Comparison of ENCODE assay signal across 8 cellular contexts in the genomic region with DNA sequence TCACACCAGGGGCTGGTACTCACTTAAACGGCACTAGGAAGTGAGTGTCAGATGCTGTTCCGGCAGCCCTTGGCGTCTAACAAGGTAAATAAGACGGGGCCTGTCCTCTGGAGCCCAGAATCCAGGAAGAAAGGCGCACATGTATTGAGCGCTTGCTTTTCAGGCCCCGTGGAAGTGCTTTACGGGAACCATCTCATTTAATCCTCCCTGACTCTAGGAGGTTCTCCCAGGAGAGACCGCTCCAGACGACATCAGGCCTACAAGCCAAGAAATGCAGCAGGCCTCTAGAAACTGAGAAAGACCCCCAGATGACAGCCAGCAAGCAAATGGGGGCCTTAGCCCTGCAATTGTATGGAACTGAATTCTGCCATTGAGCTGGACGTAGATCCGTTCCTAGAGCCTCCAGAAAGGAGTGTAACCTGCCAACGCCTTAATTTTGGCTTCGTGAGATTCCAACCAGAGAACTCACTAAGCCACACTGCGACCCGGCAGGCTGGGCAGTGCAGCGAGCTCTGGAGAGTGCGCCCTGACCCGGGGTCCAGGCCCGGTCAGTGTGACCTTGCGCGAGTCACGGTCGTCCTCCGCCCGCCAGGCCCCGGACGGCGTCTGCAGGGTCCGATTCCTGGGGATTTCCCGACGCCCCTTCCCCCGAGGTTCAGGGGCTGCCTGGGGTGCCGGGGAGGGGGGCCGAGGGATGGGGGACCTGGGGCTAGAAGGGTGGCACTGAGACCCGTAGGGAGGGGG. TPM values are rescaled to one million over a fixed set of nuclear protein-coding genes. Genes with fewer than 3 reads are reported as not detected.
DNase-seq lines count a peak whose midpoint lies in the region; ATAC-seq and TF ChIP-seq lines count a peak whose summit lies in the region.

No MANE protein-coding gene starts in this region.

- H3K36me3 Mint-ChIP-seq in CD4-positive, alpha-beta memory T cell, result peaks cover 0 to 2% of the 10 kb centered on the region in 2 donors
- H3K36me3 Mint-ChIP-seq in IgD-negative memory B cell, result peaks cover 3% of the 10 kb centered on the region

- peak overlapping the region; percentile 45 to 78 (median 65) for H3K4me3 Mint-ChIP-seq in CD4-positive, alpha-beta memory T cell
- H3K4me3 Mint-ChIP-seq in IgD-negative memory B cell, result peak overlapping the region; percentile 73 to 85 (median 77)

- no peaks in the 10 kb centered on the region for H3K9me3 ChIP-seq in CD4-positive, alpha-beta memory T cell (ENCODE audit: control insufficient read depth in 1 of 2, low read length in 2 of 2)
- no peaks in the 10 kb centered on the region for H3K9me3 ChIP-seq in colonic mucosa
- H3K9me3 ChIP-seq in neuronal stem cell (replicated peaks in 1 of 2; ENCODE audit: control insufficient read depth in 2 of 2, insufficient read depth in 1 of 2, low read depth in 1 of 2, low read length in 2 of 2), result no peaks in the 10 kb centered on the region

- peaks cover 14 to 37% of the 10 kb centered on the region in 2 donors for H3K27me3 Mint-ChIP-seq in CD4-positive, alpha-beta memory T cell
- H3K27me3 Mint-ChIP-seq in IgD-negative memory B cell, result peaks cover 7% of the 10 kb centered on the region

- H2AFZ ChIP-seq in neuronal stem cell (ENCODE audit: low read length), result peak overlapping the region; percentile 100

- WGBS in neuronal stem cell (ENCODE audit: extremely low coverage in 2 of 2, insufficient read length in 2 of 2, insufficient replicate concordance in 1 of 2), 2 donors, result no CpG with 5 or more reads among the region's 36 CpGs

- peaks cover 2 to 25% (median 13%) of the 10 kb centered on the region in 4 donors for H3K4me1 Mint-ChIP-seq in CD4-positive, alpha-beta memory T cell
- H3K4me1 Mint-ChIP-seq in IgD-negative memory B cell, result peaks cover 9 to 12% (median 9%) of the 10 kb centered on the region in 3 donors

- no peaks in the 10 kb centered on the region for H3K36me3 ChIP-seq in CD4-positive, alpha-beta memory T cell (ENCODE audit: insufficient read depth, low read length)
- H3K36me3 ChIP-seq in colonic mucosa (no peaks in the 10 kb centered on the region), neuronal stem cell (replicated peaks in 1 of 2; ENCODE audit: control insufficient read depth in 2 of 2, insufficient read depth in 2 of 2, low read length in 2 of 2) (peaks cover 0 to 18% of the 10 kb centered on the region in 2 donors)

- H2BK12ac ChIP-seq in neuronal stem cell (ENCODE audit: low read length), result no peak overlapping the region

- H3K79me1 ChIP-seq in neuronal stem cell (ENCODE audit: low read depth, low read length), result no peaks in the 10 kb centered on the region

- H3K9ac ChIP-seq in colonic mucosa (ENCODE audit: low read depth in 2 of 2, low read length in 2 of 2) (no peak overlapping the region), neuronal stem cell (ENCODE audit: low read depth, low read length, poor library complexity) (no peak overlapping the region)

- DNase-seq in CD4-positive, alpha-beta memory T cell, result no peak
- no peak for DNase-seq in colonic mucosa
- no peak for DNase-seq in neuronal stem cell (ENCODE audit: low spot score)
- no peak for DNase-seq in kidney glomerular epithelial cell (lab: John Stamatoyannopoulos, UW)

- H3K4me1 ChIP-seq in CD4-positive, alpha-beta memory T cell (ENCODE audit: insufficient read depth, low read length), result peaks cover 13% of the 10 kb centered on the region
- peaks cover 8% of the 10 kb centered on the region for H3K4me1 ChIP-seq in colonic mucosa
- H3K4me1 ChIP-seq in neuronal stem cell (ENCODE audit: control insufficient read depth in 2 of 2, insufficient read depth in 1 of 2, low read depth in 1 of 2, low read length in 2 of 2), result peaks cover 0 to 6% of the 10 kb centered on the region in 2 donors

- H3K23ac ChIP-seq in neuronal stem cell (ENCODE audit: low read depth, low read length, poor library complexity), result no peak overlapping the region

- no peak overlapping the region for H3K18ac ChIP-seq in neuronal stem cell (ENCODE audit: low read length)

- POLR2A ChIA-PET in CD4-positive, alpha-beta memory T cell (lab: Charles Lee; ENCODE audit: partially characterized antibody), result no interaction called here

- no peak overlapping the region for H3K4me2 ChIP-seq in neuronal stem cell (ENCODE audit: insufficient read depth, low read length, poor library complexity, severe bottlenecking)

- H3K27ac ChIP-seq in CD4-positive, alpha-beta memory T cell (ENCODE audit: low read depth, low read length), result no peak overlapping the region
- no peak overlapping the region for H3K27ac ChIP-seq in colonic mucosa
- no peak overlapping the region for H3K27ac ChIP-seq in neuronal stem cell (replicated peaks; ENCODE audit: low read length)

- H3K9me3 Mint-ChIP-seq in CD4-positive, alpha-beta memory T cell, result no peaks in the 10 kb centered on the region
- H3K9me3 Mint-ChIP-seq in IgD-negative memory B cell, result no peaks in the 10 kb centered on the region

- CTCF ChIA-PET in CD4-positive, alpha-beta memory T cell (lab: Charles Lee; ENCODE audit: partially characterized antibody), result no interaction called here

- ATAC-seq in GM21381 (IDR thresholded peaks at IDR 0.05; ENCODE audit: unreplicated experiment), result no peak
- ATAC-seq in HG02938 (IDR thresholded peaks at IDR 0.05; ENCODE audit: unreplicated experiment), result no peak
- ATAC-seq in GM19397 (IDR thresholded peaks at IDR 0.05; ENCODE audit: unreplicated experiment), result no peak

- H3K4me3 ChIP-seq in CD4-positive, alpha-beta memory T cell (ENCODE audit: low read length in 2 of 2), result no peak overlapping the region
- H3K4me3 ChIP-seq in colonic mucosa (peak overlapping the region; percentile 50), neuronal stem cell (ENCODE audit: low read length in 2 of 2) (peak overlapping the region in 1 of 2 donors; percentile 83)

- H3K27ac Mint-ChIP-seq in CD4-positive, alpha-beta memory T cell, result no peak overlapping the region
- H3K27ac Mint-ChIP-seq in IgD-negative memory B cell, result peak overlapping the region in 1 of 3 donors; percentile 48

- H4K91ac ChIP-seq in neuronal stem cell (ENCODE audit: low read depth, low read length, poor library complexity), result no peak overlapping the region

- H3K27me3 ChIP-seq in CD4-positive, alpha-beta memory T cell (ENCODE audit: insufficient read depth, low read length), result peaks cover 4% of the 10 kb centered on the region
- no peaks in the 10 kb centered on the region for H3K27me3 ChIP-seq in colonic mucosa
- peaks cover 6 to 41% (median 18%) of the 10 kb centered on the region in 3 experiments for H3K27me3 ChIP-seq in neuronal stem cell (ENCODE audit: control insufficient read depth in 3 of 3, insufficient read depth in 3 of 3, low read depth in 1 of 3, low read length in 3 of 3)

- no peak overlapping the region for H3K14ac ChIP-seq in neuronal stem cell (ENCODE audit: low read length)

- H2BK120ac ChIP-seq in neuronal stem cell (ENCODE audit: low read depth, low read length), result no peak overlapping the region

- no peak overlapping the region for H4K8ac ChIP-seq in neuronal stem cell (ENCODE audit: low read depth, low read length)

- TF ChIP-seq CTCF in colonic mucosa (IDR thresholded peaks at IDR 0.05), result no peak

- intact Hi-C loops in CD4-positive, alpha-beta memory T cell (cut with micrococcal nuclease), result no loop called here
- intact Hi-C loops in colonic mucosa (cut with DNase I), result no loop called here

- no peak overlapping the region for H3K4ac ChIP-seq in neuronal stem cell (ENCODE audit: low read length)

- H2BK15ac ChIP-seq in neuronal stem cell (ENCODE audit: low read length), result no peak overlapping the region

- H2AK5ac ChIP-seq in neuronal stem cell (ENCODE audit: low read depth, low read length), result no peak overlapping the region

- H2BK5ac ChIP-seq in neuronal stem cell (ENCODE audit: low read length), result no peak overlapping the region

RNA-seq across cellular contexts. Expression of gene MANEAL, which starts 0.5 kb away (rescaled TPM):
- 1 to 10 TPM; 1.9 to 2.3 TPM for total RNA-seq in CD4-positive, alpha-beta memory T cell
- polyA plus RNA-seq in CD4-positive, alpha-beta memory T cell, result 1 to 10 TPM in 1 of 2 donors, under 1 TPM in 1; 0.58 to 1.3 TPM
- polyA plus RNA-seq in IgD-negative memory B cell, result 2.7 TPM
- total RNA-seq in colonic mucosa, result 10 to 100 TPM in 1 of 2 donors, 1 to 10 TPM in 1; 6.6 to 18.2 TPM
- 0.39 TPM for polyA plus RNA-seq in neuronal stem cell (2013, experiment 1 of 2)
- polyA plus RNA-seq in neuronal stem cell (2013, experiment 2 of 2), result 0.48 TPM

RNA-seq across cellular contexts. Expression of gene C1orf122, which starts 14.5 kb away (rescaled TPM):
- 10 to 100 TPM; 12.4 to 13.9 TPM for total RNA-seq in CD4-positive, alpha-beta memory T cell
- polyA plus RNA-seq in CD4-positive, alpha-beta memory T cell, result 10 to 100 TPM; 21.9 to 28.9 TPM
- 30.6 TPM for polyA plus RNA-seq in IgD-negative memory B cell
- total RNA-seq in colonic mucosa, result 10 to 100 TPM; 28.3 to 51.4 TPM
- polyA plus RNA-seq in neuronal stem cell (2013, experiment 1 of 2), result 49.0 TPM
- polyA plus RNA-seq in neuronal stem cell (2013, experiment 2 of 2), result 46.6 TPM

RNA-seq across cellular contexts. Expression of gene YRDC, which starts 14.9 kb away (rescaled TPM):
- total RNA-seq in CD4-positive, alpha-beta memory T cell, result 10 to 100 TPM; 13.8 to 14.1 TPM
- 10 to 100 TPM; 21.4 to 28.6 TPM for polyA plus RNA-seq in CD4-positive, alpha-beta memory T cell
- polyA plus RNA-seq in IgD-negative memory B cell, result 14.9 TPM
- total RNA-seq in colonic mucosa, result 10 to 100 TPM; 14.4 to 16.3 TPM
- polyA plus RNA-seq in neuronal stem cell (2013, experiment 1 of 2), result 12.0 TPM
- 11.6 TPM for polyA plus RNA-seq in neuronal stem cell (2013, experiment 2 of 2)

RNA-seq across cellular contexts. Expression of gene EPHA10, which starts 28.2 kb away (rescaled TPM):
- total RNA-seq in CD4-positive, alpha-beta memory T cell, result under 1 TPM in 1 of 2 experiments, not detected in 1; 0.36 TPM
- not detected for polyA plus RNA-seq in CD4-positive, alpha-beta memory T cell
- not detected for polyA plus RNA-seq in IgD-negative memory B cell
- 10 to 100 TPM; 26.1 to 29.6 TPM for total RNA-seq in colonic mucosa
- polyA plus RNA-seq in neuronal stem cell (2013, experiment 1 of 2), result 0.31 TPM
- polyA plus RNA-seq in neuronal stem cell (2013, experiment 2 of 2), result 0.21 TPM
